Comparison of ENCODE assay signal across 8 cellular contexts in genomic region chr7:16668049-16668858, GRCh38. TPM values are rescaled to one million over a fixed set of nuclear protein-coding genes. Genes with fewer than 3 reads are reported as not detected.
DNase-seq lines count a peak whose midpoint lies in the region; TF ChIP-seq lines count a peak whose summit lies in the region.

No MANE protein-coding gene starts in this region.

- TF ChIP-seq CTCF in HEK293 (tag by site-specific recombination; IDR thresholded peaks at IDR 0.05) (no peak), left ventricle myocardium inferior (IDR thresholded peaks at IDR 0.05; ENCODE audit: borderline replicate concordance) (no peak)

- H3K4me3 Mint-ChIP-seq in activated naive CD8-positive, alpha-beta T cell treated with anti-CD3 and anti-CD28 coated beads for 36 hours = no peak overlapping the region

- H3K4me3 ChIP-seq in HEK293 (ENCODE audit: low read depth, low read length) (no peak overlapping the region), left ventricle myocardium inferior (peak overlapping the region; percentile 10)

- CTCF ChIA-PET in HEK293 (lab: Yijun Ruan, JAX) = interaction anchor here (0.6 to 1.2 kb wide), 3 partner anchors 104 to 322 kb away, joined by 3 read pairs; no protein-coding TSS in a partner anchor

- peaks cover 64% of the 10 kb centered on the region for H3K36me3 Mint-ChIP-seq in activated naive CD8-positive, alpha-beta T cell treated with anti-CD3 and anti-CD28 coated beads for 36 hours

- DNase-seq in T1000 (lab: John Stamatoyannopoulos, UW) = peak; percentile 69
- peak; percentile 51 for DNase-seq in left ventricle myocardium inferior
- DNase-seq in stromal cell of bone marrow (ENCODE audit: low read depth) = peak; percentile 100
- DNase-seq in NCI-H2029 treated with DMSO at 0.1 percent for 48 hours (lab: John Stamatoyannopoulos, UW) = no peak
- DNase-seq in NCI-H2107 treated with DMSO at 0.1 percent for 48 hours (lab: John Stamatoyannopoulos, UW; ENCODE audit: unreplicated experiment) = no peak
- no peak for DNase-seq in activated naive CD8-positive, alpha-beta T cell treated with anti-CD3 and anti-CD28 coated beads for 36 hours
- no peak for DNase-seq in stimulated activated naive CD4-positive, alpha-beta T cell (lab: John Stamatoyannopoulos, UW)

- H3K27ac ChIP-seq in HEK293 (ENCODE audit: extremely low read depth, low read depth, low read length) (no peak overlapping the region), left ventricle myocardium inferior (replicated peaks) (peak overlapping the region; percentile 74)

- H3K27ac Mint-ChIP-seq in activated naive CD8-positive, alpha-beta T cell treated with anti-CD3 and anti-CD28 coated beads for 36 hours = no peak overlapping the region

- POLR2A ChIA-PET in HEK293 (lab: Yijun Ruan, JAX) = interaction anchor here (2.0 kb wide), 1 partner anchor 22 kb away, joined by 7 read pairs; the partner anchor contains the start of genes ANKMY2 and BZW2

- intact Hi-C loops in left ventricle myocardium inferior (cut with micrococcal nuclease) = no loop called here

- H3K36me3 ChIP-seq in HEK293 (ENCODE audit: control insufficient read depth in 2 of 2, insufficient read depth in 1 of 2, low read length in 2 of 2) (peaks cover 0 to 3% of the 10 kb centered on the region in 2 experiments; a peak in 1 of 3 replicates), left ventricle myocardium inferior (peaks cover 21% of the 10 kb centered on the region)

- no peaks in the 10 kb centered on the region for H3K27me3 ChIP-seq in left ventricle myocardium inferior (ENCODE audit: low read depth)

- H3K9me3 Mint-ChIP-seq in activated naive CD8-positive, alpha-beta T cell treated with anti-CD3 and anti-CD28 coated beads for 36 hours = peaks cover 1% of the 10 kb centered on the region

- no peaks in the 10 kb centered on the region for H3K27me3 Mint-ChIP-seq in activated naive CD8-positive, alpha-beta T cell treated with anti-CD3 and anti-CD28 coated beads for 36 hours

- H3K4me1 Mint-ChIP-seq in activated naive CD8-positive, alpha-beta T cell treated with anti-CD3 and anti-CD28 coated beads for 36 hours = peaks cover 25% of the 10 kb centered on the region

- H3K4me1 ChIP-seq in HEK293 (ENCODE audit: control insufficient read depth, insufficient read depth, low read length) (peaks cover 4% of the 10 kb centered on the region; the same call in 1 of the 2 replicates), left ventricle myocardium inferior (peaks cover 63% of the 10 kb centered on the region)

- H3K9me3 ChIP-seq in HEK293 (ENCODE audit: control insufficient read depth, insufficient read depth, low read depth, low read length) (no peaks in the 10 kb centered on the region), left ventricle myocardium inferior (replicated peaks) (no peaks in the 10 kb centered on the region)

TF ChIP-seq in HEK293, 187 proteins besides CTCF, POLR2A, EP300 and RAD21 (continues in another document):
- TF ChIP-seq ZNF302 (tag by site-specific recombination; IDR thresholded peaks at IDR 0.05; ENCODE audit: low read depth) (no peak), RBAK (tag by site-specific recombination; IDR thresholded peaks at IDR 0.05) (no peak), ZNF202 (tag by site-specific recombination; IDR thresholded peaks at IDR 0.05; ENCODE audit: borderline replicate concordance) (no peak), ZNF830 (tag by site-specific recombination; IDR thresholded peaks at IDR 0.05; ENCODE audit: low read depth) (no peak), ZNF555 (tag by site-specific recombination; conservative IDR thresholded peaks at IDR 0.05) (no peak), ELK4 (IDR thresholded peaks at IDR 0.05; ENCODE audit: borderline replicate concordance, low read depth, low read length) (no peak), ZNF48 (tag by site-specific recombination; IDR thresholded peaks at IDR 0.05) (no peak), ZNF707 (tag by site-specific recombination; IDR thresholded peaks at IDR 0.05) (no peak), ZNF670 (tag by site-specific recombination; IDR thresholded peaks at IDR 0.05; ENCODE audit: low read depth) (no peak), ZNF529 (tag by site-specific recombination; IDR thresholded peaks at IDR 0.05; ENCODE audit: insufficient replicate concordance) (no peak), ZNF394 (tag by site-specific recombination; IDR thresholded peaks at IDR 0.05; ENCODE audit: borderline replicate concordance) (no peak), ZNF341 (tag by site-specific recombination; IDR thresholded peaks at IDR 0.05; ENCODE audit: low read depth) (no peak), ZNF398 (tag by site-specific recombination; IDR thresholded peaks at IDR 0.05) (no peak), ZNF513 (tag by site-specific recombination; IDR thresholded peaks at IDR 0.05) (no peak), ZNF660 (tag by site-specific recombination; IDR thresholded peaks at IDR 0.05) (peak; percentile 55; the same call in 1 of the 2 replicates), ZNF639 (tag by site-specific recombination; IDR thresholded peaks at IDR 0.05) (no peak), ZNF324 (tag by site-specific recombination; IDR thresholded peaks at IDR 0.05) (no peak), ZNF658 (tag by site-specific recombination; IDR thresholded peaks at IDR 0.05) (no peak), ZFP37 (tag by site-specific recombination; IDR thresholded peaks at IDR 0.05) (no peak), ZBTB6 (tag by site-specific recombination; IDR thresholded peaks at IDR 0.05) (peak; percentile 94), ZNF16 (tag by site-specific recombination; IDR thresholded peaks at IDR 0.05; ENCODE audit: low read depth) (no peak), ZXDB (tag by site-specific recombination; IDR thresholded peaks at IDR 0.05) (no peak), ZNF248 (tag by site-specific recombination; IDR thresholded peaks at IDR 0.05) (no peak), ZNF37A (tag by site-specific recombination; IDR thresholded peaks at IDR 0.05) (no peak), ZNF792 (tag by site-specific recombination; IDR thresholded peaks at IDR 0.05) (no peak)

RNA-seq across cellular contexts. Expression of gene BZW2, which starts 22.3 kb away (rescaled TPM):
- 308 TPM for total RNA-seq in left ventricle myocardium inferior
- 100 to 1,000 TPM; 158 to 162 TPM for total RNA-seq in activated naive CD8-positive, alpha-beta T cell treated with anti-CD3 and anti-CD28 coated beads for 36 hours

RNA-seq across cellular contexts. Expression of gene ANKMY2, which starts 22.7 kb away (rescaled TPM):
- total RNA-seq in left ventricle myocardium inferior = 28.9 TPM
- 10 to 100 TPM; 12.1 to 12.5 TPM for total RNA-seq in activated naive CD8-positive, alpha-beta T cell treated with anti-CD3 and anti-CD28 coated beads for 36 hours

Comparison
In these comparisons a context has a peak if more than half of its experiments do, and no peak if none do; other contexts are left out.
1. DNase-seq: peak in T1000 (single experiment), left ventricle myocardium inferior (single experiment) and stromal cell of bone marrow (single experiment); none in NCI-H2029 treated with DMSO at 0.1 percent for 48 hours (single experiment), NCI-H2107 treated with DMSO at 0.1 percent for 48 hours (single experiment), activated naive CD8-positive, alpha-beta T cell treated with anti-CD3 and anti-CD28 coated beads for 36 hours (single experiment) and stimulated activated naive CD4-positive, alpha-beta T cell (0 of 6).